Comparison of ENCODE assay signal across 10 cellular contexts in the genomic region with DNA sequence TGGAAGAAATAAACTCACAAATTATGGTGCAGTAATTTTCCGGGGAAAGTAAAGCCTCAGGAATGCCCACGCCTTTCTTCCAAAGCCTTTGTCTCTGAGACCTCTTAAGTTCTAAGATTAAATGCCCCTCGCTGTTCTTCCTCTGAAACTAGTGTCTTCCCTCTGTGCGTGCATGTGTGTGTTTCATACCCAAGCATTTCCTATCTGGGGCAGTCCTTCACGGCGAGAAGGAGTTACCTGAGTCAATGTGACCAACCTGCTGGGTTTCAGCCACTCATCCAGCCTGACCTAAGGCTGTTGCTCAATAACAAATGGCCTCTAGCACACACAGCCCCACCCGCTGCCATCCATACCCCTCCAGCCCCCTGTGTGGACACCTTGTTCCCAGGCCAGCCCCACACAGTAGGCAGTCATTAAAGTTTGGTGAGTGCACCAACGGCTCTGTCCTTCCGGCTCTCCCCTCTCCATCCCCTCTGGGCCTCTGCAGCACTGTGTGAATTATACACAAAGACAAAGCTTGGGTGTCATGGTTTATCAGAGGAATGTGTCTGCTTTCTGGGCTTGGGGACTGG. TPM values are rescaled to one million over a fixed set of nuclear protein-coding genes. Genes with fewer than 3 reads are reported as not detected.
DNase-seq lines count a peak whose midpoint lies in the region; ATAC-seq and TF ChIP-seq lines count a peak whose summit lies in the region.
"Had no signal": no experiment of that assay in that cellular context is flagged by ENCODE, and none has a peak within 500 bp of the region (broad histone marks: within the 10 kb centered on the region; RNA-seq: fewer than 3 reads in every experiment).

No MANE protein-coding gene starts in this region.

- H3K4me1 ChIP-seq in colonic mucosa (no peaks in the 10 kb centered on the region), stomach (peaks cover 41 to 72% (median 57%) of the 10 kb centered on the region in 4 donors), lower lobe of right lung (peaks cover 25% of the 10 kb centered on the region)

- TF ChIP-seq EP300 in stomach (IDR thresholded peaks at IDR 0.05), result no peak

- H3K27ac ChIP-seq in colonic mucosa (peak overlapping the region; percentile 43), stomach (peak overlapping the region; percentile 57 to 82 (median 79)), lower lobe of right lung (no peak overlapping the region)

- H3K4me3 ChIP-seq in colonic mucosa, result no peak overlapping the region
- H3K4me3 ChIP-seq in stomach, result no peak overlapping the region
- H3K4me3 ChIP-seq in lower lobe of right lung, result no peak overlapping the region

- no peak overlapping the region for H3K9ac ChIP-seq in colonic mucosa (ENCODE audit: low read depth in 2 of 2, low read length in 2 of 2)

- ATAC-seq in lower lobe of right lung, result no peak
- no peak for ATAC-seq in HG02885 (IDR thresholded peaks at IDR 0.05; ENCODE audit: poor library complexity, unreplicated experiment)
- ATAC-seq: stimulated activated naive CD8-positive, alpha-beta T cell treated with anti-CD3 and anti-CD28 coated beads, Interleukin-15, amount 100 ng/mL, for 72 hours had no signal

- 54 to 66% (median 57%) methylated on average over 9 of the region's 9 CpGs for WGBS in stomach, 5 donors

- no peaks in the 10 kb centered on the region for H3K36me3 ChIP-seq in colonic mucosa
- H3K36me3 ChIP-seq in stomach, result no peaks in the 10 kb centered on the region
- H3K36me3 ChIP-seq in lower lobe of right lung, result no peaks in the 10 kb centered on the region

- intact Hi-C loops in colonic mucosa (cut with DNase I), result no loop called here
- intact Hi-C loops in stomach (cut with DNase I; ENCODE audit: low total_unique reads), result no loop called here
- intact Hi-C loops in lower lobe of right lung (cut with DNase I), result no loop called here

- no peaks in the 10 kb centered on the region for H3K27me3 ChIP-seq in colonic mucosa
- H3K27me3 ChIP-seq in stomach, result no peaks in the 10 kb centered on the region
- H3K27me3 ChIP-seq in lower lobe of right lung (ENCODE audit: low read depth), result no peaks in the 10 kb centered on the region

- no peak for TF ChIP-seq CTCF in colonic mucosa (IDR thresholded peaks at IDR 0.05)
- no peak for TF ChIP-seq CTCF in stomach (IDR thresholded peaks at IDR 0.05)
- TF ChIP-seq CTCF in lower lobe of right lung (IDR thresholded peaks at IDR 0.05), result no peak

- H3K9me3 ChIP-seq in colonic mucosa (no peaks in the 10 kb centered on the region), stomach (no peaks in the 10 kb centered on the region), lower lobe of right lung (no peaks in the 10 kb centered on the region)

- DNase-seq in M059J (ENCODE audit: low read depth), result peak; percentile 40
- DNase-seq in colonic mucosa, result no peak
- peak; percentile 55 for DNase-seq in mesenteric fat pad (ENCODE audit: low spot score)
- DNase-seq in stomach, result peak; percentile 55
- no peak for DNase-seq in lower lobe of right lung
- DNase-seq in activated T-cell treated with anti-CD3 and anti-CD28 coated beads, Interleukin-2, amount 50 U/mL, for 48 hours, result no peak
- DNase-seq: caudate nucleus; small intestine; stimulated activated naive CD8-positive, alpha-beta T cell treated with anti-CD3 and anti-CD28 coated beads, Interleukin-15, amount 100 ng/mL, for 72 hours had no signal

- TF ChIP-seq POLR2A in stomach (IDR thresholded peaks at IDR 0.05), result no peak

RNA-seq across cellular contexts. Expression of a gene that starts 53.8 kb away (rescaled TPM):
- total RNA-seq in M059J (2014; rRNA removed; shearing (Covaris generic)), result 42.9 and 75.2 TPM in 2 replicates
- total RNA-seq in colonic mucosa (100 to 1,000 TPM in 1 of 2 donors, 10 to 100 TPM in 1; 74.2 to 142 TPM), mesenteric fat pad (259 TPM), stomach (100 to 1,000 TPM in 3 of 5 donors, 10 to 100 TPM in 2; 50.1 to 227 (median 113) TPM), lower lobe of right lung (74.9 TPM)
- polyA plus RNA-seq in stomach, result 10 to 100 TPM; 24.4 to 40.8 (median 27.6) TPM

Comparison
In these comparisons a context has a peak if more than half of its experiments do, and no peak if none do; other contexts are left out.
1. DNase-seq: peak in M059J (single experiment), mesenteric fat pad (single experiment) and stomach (single experiment); none in colonic mucosa (single experiment), lower lobe of right lung (single experiment) and activated T-cell treated with anti-CD3 and anti-CD28 coated beads, Interleukin-2, amount 50 U/mL, for 48 hours (0 of 2).